ENCODE assay signal across 23 cellular contexts in genomic region chr9:3956081-3956701, GRCh38.
DNase-seq lines count a peak whose midpoint lies in the region; TF ChIP-seq lines count a peak whose summit lies in the region.
"Had no signal": no experiment of that assay in that cellular context is flagged by ENCODE, and none has a peak within 500 bp of the region (broad histone marks: within the 10 kb centered on the region; RNA-seq: fewer than 3 reads in every experiment).

No MANE protein-coding gene starts in this region.

- H3K27ac ChIP-seq in ascending aorta = peak overlapping the region; percentile 50 to 66
- no peak overlapping the region for H3K27ac ChIP-seq in CD8-positive, alpha-beta memory T cell (ENCODE audit: low read depth, low read length)

- H3K36me3 ChIP-seq in ascending aorta (no peaks in the 10 kb centered on the region), H7 (replicated peaks; ENCODE audit: control insufficient read depth, insufficient read depth, low read length) (no peaks in the 10 kb centered on the region)
- no peaks in the 10 kb centered on the region for H3K36me3 ChIP-seq in CD8-positive, alpha-beta memory T cell (ENCODE audit: insufficient read depth, low read length)
- H3K36me3 ChIP-seq: esophagus squamous epithelium had no signal

- peaks cover 37% of the 10 kb centered on the region for H3K4me1 Mint-ChIP-seq in osteocyte (ENCODE audit: unreplicated experiment)
- no peaks in the 10 kb centered on the region for H3K4me1 Mint-ChIP-seq in CD8-positive, alpha-beta memory T cell
- H3K4me1 Mint-ChIP-seq: activated CD8-positive, alpha-beta memory T cell treated with anti-CD3 and anti-CD28 coated beads, Interleukin-2, amount 10 ng/mL, durations not matched to agents 7 days and 5 days; activated naive CD8-positive, alpha-beta T cell treated with anti-CD3 and anti-CD28 coated beads, Interleukin-2, amount 10 ng/mL, durations not matched to agents 7 days and 5 days; activated T-helper 17 cell treated with anti-CD3 and anti-CD28 coated beads, Interleukin-2, amount 50 U/mL, for 72 hours; CD4-positive, alpha-beta memory T cell had no signal

- no peaks in the 10 kb centered on the region for H3K9me3 Mint-ChIP-seq in osteocyte (ENCODE audit: unreplicated experiment)
- H3K9me3 Mint-ChIP-seq in CD8-positive, alpha-beta memory T cell = peaks cover 0 to 3% (median 0%) of the 10 kb centered on the region in 5 donors
- H3K9me3 Mint-ChIP-seq: activated naive CD8-positive, alpha-beta T cell treated with anti-CD3 and anti-CD28 coated beads, Interleukin-2, amount 10 ng/mL, durations not matched to agents 7 days and 5 days; activated T-helper 17 cell treated with anti-CD3 and anti-CD28 coated beads, Interleukin-2, amount 50 U/mL, for 72 hours; CD4-positive, alpha-beta memory T cell had no signal

- no peak overlapping the region for H3K4me3 ChIP-seq in ascending aorta
- no peak overlapping the region for H3K4me3 ChIP-seq in H7 (ENCODE audit: insufficient read depth, low read depth, low read length)
- no peak overlapping the region for H3K4me3 ChIP-seq in CD8-positive, alpha-beta memory T cell (ENCODE audit: low read length)
- H3K4me3 ChIP-seq: esophagus squamous epithelium, GM12878, K562 had no signal

- peak overlapping the region; percentile 77 for H3K27ac Mint-ChIP-seq in osteocyte (ENCODE audit: unreplicated experiment)
- H3K27ac Mint-ChIP-seq in CD8-positive, alpha-beta memory T cell = no peak overlapping the region
- H3K27ac Mint-ChIP-seq: activated CD8-positive, alpha-beta memory T cell treated with anti-CD3 and anti-CD28 coated beads, Interleukin-2, amount 10 ng/mL, durations not matched to agents 7 days and 5 days; activated naive CD8-positive, alpha-beta T cell treated with anti-CD3 and anti-CD28 coated beads, Interleukin-2, amount 10 ng/mL, durations not matched to agents 7 days and 5 days; activated T-helper 17 cell treated with anti-CD3 and anti-CD28 coated beads, Interleukin-2, amount 50 U/mL, for 72 hours; CD4-positive, alpha-beta memory T cell had no signal

- TF ChIP-seq CTCF in ascending aorta (IDR thresholded peaks at IDR 0.05) (no peak), osteocyte (IDR thresholded peaks at IDR 0.05) (no peak)

- CTCF ChIA-PET in CD8-positive, alpha-beta memory T cell (lab: Charles Lee) = no interaction called here

- H3K4me1 ChIP-seq in ascending aorta = peaks cover 0 to 8% of the 10 kb centered on the region in 2 donors
- no peaks in the 10 kb centered on the region for H3K4me1 ChIP-seq in CD8-positive, alpha-beta memory T cell (ENCODE audit: insufficient read depth, low read length)

- H3K27me3 Mint-ChIP-seq in osteocyte (ENCODE audit: unreplicated experiment) = no peaks in the 10 kb centered on the region
- H3K27me3 Mint-ChIP-seq in CD8-positive, alpha-beta memory T cell = peaks cover 0 to 6% of the 10 kb centered on the region in 2 donors
- H3K27me3 Mint-ChIP-seq: activated naive CD8-positive, alpha-beta T cell treated with anti-CD3 and anti-CD28 coated beads, Interleukin-2, amount 10 ng/mL, durations not matched to agents 7 days and 5 days had no signal

- H3K9me3 ChIP-seq in ascending aorta = no peaks in the 10 kb centered on the region
- no peaks in the 10 kb centered on the region for H3K9me3 ChIP-seq in CD8-positive, alpha-beta memory T cell (ENCODE audit: low read length)
- H3K9me3 ChIP-seq: esophagus squamous epithelium had no signal

- H3K4me3 Mint-ChIP-seq in osteocyte (ENCODE audit: unreplicated experiment) = no peak overlapping the region
- H3K4me3 Mint-ChIP-seq in CD8-positive, alpha-beta memory T cell = no peak overlapping the region
- H3K4me3 Mint-ChIP-seq: activated CD8-positive, alpha-beta memory T cell treated with anti-CD3 and anti-CD28 coated beads, Interleukin-2, amount 10 ng/mL, durations not matched to agents 7 days and 5 days; activated naive CD8-positive, alpha-beta T cell treated with anti-CD3 and anti-CD28 coated beads, Interleukin-2, amount 10 ng/mL, durations not matched to agents 7 days and 5 days; activated T-helper 17 cell treated with anti-CD3 and anti-CD28 coated beads, Interleukin-2, amount 50 U/mL, for 72 hours; CD4-positive, alpha-beta memory T cell had no signal

- DNase-seq in Ammon's horn (ENCODE audit: low spot score) = peak; percentile 43
- DNase-seq in ascending aorta (ENCODE audit: low spot score in 2 of 2) = no peak
- DNase-seq in globus pallidus (ENCODE audit: low spot score) = peak; percentile 54
- DNase-seq in osteocyte (ENCODE audit: extremely low spot score, unreplicated experiment) = no peak
- DNase-seq in H7 = no peak
- DNase-seq in CD8-positive, alpha-beta memory T cell = no peak
- DNase-seq in stimulated activated CD4-positive, alpha-beta T cell treated with anti-CD3 and anti-CD28 coated beads, Interleukin-12 subunit alpha, Interleukin-12 subunit beta, amount 100 ng/mL, for 4 hours = no peak
- DNase-seq in NCI-H82 treated with DMSO at 0.1 percent for 48 hours (lab: John Stamatoyannopoulos, UW; ENCODE audit: unreplicated experiment) = no peak
- DNase-seq: activated CD4-positive, alpha-beta T cell treated with anti-CD3 and anti-CD28 coated beads for 48 hours; activated CD8-positive, alpha-beta memory T cell treated with anti-CD3 and anti-CD28 coated beads, Interleukin-2, amount 10 ng/mL, durations not matched to agents 7 days and 5 days; activated naive CD8-positive, alpha-beta T cell treated with anti-CD3 and anti-CD28 coated beads, Interleukin-2, amount 10 ng/mL, durations not matched to agents 7 days and 5 days; CD4-positive, alpha-beta memory T cell; esophagus squamous epithelium; GOT3; NCI-H2227 treated with DMSO at 0.1 percent for 48 hours; NCI-H774; occipital lobe; SHP77 treated with DMSO at 0.1 percent for 48 hours; stimulated activated CD4-positive, alpha-beta T cell treated with anti-CD3 and anti-CD28 coated beads, Interleukin-15, amount 100 ng/mL, for 24 hours; substantia nigra had no signal

- H3K36me3 Mint-ChIP-seq in osteocyte (ENCODE audit: unreplicated experiment) = no peaks in the 10 kb centered on the region
- H3K36me3 Mint-ChIP-seq in CD8-positive, alpha-beta memory T cell = no peaks in the 10 kb centered on the region
- H3K36me3 Mint-ChIP-seq: activated CD8-positive, alpha-beta memory T cell treated with anti-CD3 and anti-CD28 coated beads, Interleukin-2, amount 10 ng/mL, durations not matched to agents 7 days and 5 days; activated naive CD8-positive, alpha-beta T cell treated with anti-CD3 and anti-CD28 coated beads, Interleukin-2, amount 10 ng/mL, durations not matched to agents 7 days and 5 days; CD4-positive, alpha-beta memory T cell had no signal

- POLR2A ChIA-PET in CD8-positive, alpha-beta memory T cell (lab: Charles Lee) = interaction anchor here (0.7 kb wide), 1 partner anchor 426 kb away, joined by 6 read pairs; no protein-coding TSS in a partner anchor

- intact Hi-C loops in ascending aorta (cut with DNase I) = no loop called here

- no peaks in the 10 kb centered on the region for H3K27me3 ChIP-seq in ascending aorta
- H3K27me3 ChIP-seq in H7 (ENCODE audit: control insufficient read depth, insufficient read depth, low read length) = no peaks in the 10 kb centered on the region
- H3K27me3 ChIP-seq in CD8-positive, alpha-beta memory T cell (ENCODE audit: insufficient read depth, low read length, poor library complexity, severe bottlenecking) = no peaks in the 10 kb centered on the region
- H3K27me3 ChIP-seq: esophagus squamous epithelium had no signal

Comparison
In these comparisons a context has a peak if more than half of its experiments do, and no peak if none do; other contexts are left out.
1. DNase-seq: peak in Ammon's horn (single experiment) and globus pallidus (single experiment); none in ascending aorta (0 of 2), osteocyte (single experiment), H7 (single experiment), CD8-positive, alpha-beta memory T cell (0 of 5), stimulated activated CD4-positive, alpha-beta T cell treated with anti-CD3 and anti-CD28 coated beads, Interleukin-12 subunit alpha, Interleukin-12 subunit beta, amount 100 ng/mL, for 4 hours (single experiment) and NCI-H82 treated with DMSO at 0.1 percent for 48 hours (single experiment).